Comparison of ENCODE assay signal across 1 cellular context in the genomic region with DNA sequence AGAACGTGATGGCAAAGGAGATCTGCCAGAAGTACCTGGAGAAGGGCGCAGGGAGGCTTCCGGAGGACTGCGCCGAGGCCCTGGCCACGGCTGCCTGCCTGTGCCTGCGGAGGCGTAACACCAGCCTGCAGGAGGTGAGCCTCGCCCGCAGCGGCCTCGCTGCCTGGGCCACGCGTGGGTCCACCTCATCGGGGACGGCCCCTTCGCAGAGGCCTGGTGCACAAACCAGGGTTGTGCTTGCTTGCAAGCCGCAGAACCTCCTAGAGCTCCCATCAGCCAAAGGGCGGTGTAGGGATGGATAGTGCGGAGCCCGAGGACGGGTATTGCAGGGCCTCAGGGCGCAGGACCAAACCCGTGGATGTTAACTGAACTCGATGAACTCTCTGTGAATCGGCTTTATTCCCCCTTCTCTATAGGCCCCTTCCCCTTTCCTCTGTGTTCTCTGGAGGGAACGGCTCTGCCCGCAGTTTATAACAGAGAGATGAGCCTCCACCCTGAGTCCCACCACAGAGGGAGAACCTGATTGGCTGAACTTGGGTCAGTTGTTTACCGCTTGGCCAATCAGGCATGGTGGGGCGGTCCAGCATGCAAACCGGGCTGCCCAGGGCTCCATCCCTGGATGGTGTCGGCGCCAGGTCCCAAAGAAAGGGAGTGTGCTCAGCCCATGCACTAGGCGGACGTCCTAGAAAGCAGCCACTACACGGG.
TF ChIP-seq lines count a peak whose summit lies in the region.

No MANE protein-coding gene starts in this region.

TF ChIP-seq in HepG2, 621 proteins besides CTCF, POLR2A, EP300 and RAD21:
- TF ChIP-seq NFYB (CRISPR knock-in tag; IDR thresholded peaks at IDR 0.05) (peak; percentile 50), ZNF720 (CRISPR knock-in tag; IDR thresholded peaks at IDR 0.05) (no peak)
